8 cellular contexts compared by ENCODE assay signal in genomic region chr2:55419236-55419513, GRCh38. TPM values are rescaled to one million over a fixed set of nuclear protein-coding genes. Genes with fewer than 3 reads are reported as not detected.
DNase-seq lines count a peak whose midpoint lies in the region; ATAC-seq and TF ChIP-seq lines count a peak whose summit lies in the region.

No MANE protein-coding gene starts in this region.

- no peak for TF ChIP-seq EP300 in transverse colon (IDR thresholded peaks at IDR 0.05; ENCODE audit: low read depth)

- intact Hi-C loops in mucosa of descending colon (cut with DNase I, micrococcal nuclease) (no loop called here), transverse colon (cut with DNase I; ENCODE audit: low total_unique reads) (no loop called here)

- peaks cover 40% of the 10 kb centered on the region for H3K36me3 ChIP-seq in DOHH2 (ENCODE audit: control insufficient read depth, low read length)
- H3K36me3 ChIP-seq in endodermal cell (ENCODE audit: control insufficient read depth, insufficient read depth, low read length), result no peaks in the 10 kb centered on the region
- H3K36me3 ChIP-seq in mucosa of descending colon (ENCODE audit: low read depth), result no peaks in the 10 kb centered on the region
- H3K36me3 ChIP-seq in transverse colon, result no peaks in the 10 kb centered on the region

- CTCF ChIA-PET in T-cell (lab: Charles Lee), result no interaction called here

- TF ChIP-seq CTCF in DOHH2 (IDR thresholded peaks at IDR 0.05; ENCODE audit: low read depth, low read length, poor library complexity, severe bottlenecking) (no peak), endodermal cell (conservative IDR thresholded peaks at IDR 0.05) (no peak), mucosa of descending colon (IDR thresholded peaks at IDR 0.05) (no peak), transverse colon (IDR thresholded peaks at IDR 0.05) (no peak)

- no peak for TF ChIP-seq POLR2A in transverse colon (IDR thresholded peaks at IDR 0.05)

- POLR2A ChIA-PET in T-cell (lab: Charles Lee), result no interaction called here

- H3K4me1 ChIP-seq in DOHH2 (ENCODE audit: control insufficient read depth, low read length) (peaks cover 55% of the 10 kb centered on the region), endodermal cell (ENCODE audit: control insufficient read depth, insufficient read depth, low read length) (no peaks in the 10 kb centered on the region), mucosa of descending colon (ENCODE audit: low read depth) (peaks cover 5% of the 10 kb centered on the region), transverse colon (peaks cover 2 to 18% (median 11%) of the 10 kb centered on the region in 4 donors)

- no peaks in the 10 kb centered on the region for H3K9me2 ChIP-seq in DOHH2 (replicated peaks; ENCODE audit: control insufficient read depth, low read length)

- H3K27me3 Mint-ChIP-seq in T-cell (peaks cover 4% of the 10 kb centered on the region in 2 donors), endodermal cell (ENCODE audit: insufficient read depth) (no peaks in the 10 kb centered on the region)

- H3K27me3 ChIP-seq in DOHH2 (ENCODE audit: control insufficient read depth, low read length) (no peaks in the 10 kb centered on the region), endodermal cell (ENCODE audit: control insufficient read depth, insufficient read depth, low read length, poor library complexity, severe bottlenecking) (no peaks in the 10 kb centered on the region), transverse colon (no peaks in the 10 kb centered on the region)

- H3K4me1 Mint-ChIP-seq in T-cell (peaks cover 29 to 41% (median 40%) of the 10 kb centered on the region in 3 donors), endodermal cell (peaks cover 13% of the 10 kb centered on the region)

- ATAC-seq in HG03039 (IDR thresholded peaks at IDR 0.05; ENCODE audit: unreplicated experiment), result peak; percentile 2
- ATAC-seq in T-cell (replicated peaks in 1 of 4), result peak; percentile 2 to 16 (median 4)
- peak; percentile 5 for ATAC-seq in mucosa of descending colon
- no peak for ATAC-seq in HG02678 (IDR thresholded peaks at IDR 0.05; ENCODE audit: unreplicated experiment)

- H3K9me3 Mint-ChIP-seq in T-cell (no peaks in the 10 kb centered on the region), endodermal cell (no peaks in the 10 kb centered on the region)

- H3K9me3 ChIP-seq in DOHH2 (ENCODE audit: control insufficient read depth, insufficient read depth, low read length) (no peaks in the 10 kb centered on the region), endodermal cell (ENCODE audit: control insufficient read depth, low read length) (no peaks in the 10 kb centered on the region), mucosa of descending colon (no peaks in the 10 kb centered on the region), transverse colon (no peaks in the 10 kb centered on the region)

- in situ Hi-C loops in transverse colon (cut with MboI; ENCODE audit: low pct_ligation_motif_present in 1 of 4, low pct_unique_long_range_greater_than_20kb in 1 of 4, low sequenced_read_pairs in 3 of 4), result no loop called here

- peak overlapping the region; percentile 85 to 91 (median 87) for H3K4me3 Mint-ChIP-seq in T-cell
- peak overlapping the region; percentile 92 for H3K4me3 Mint-ChIP-seq in endodermal cell

- peak overlapping the region; percentile 72 for H3K9ac ChIP-seq in endodermal cell (ENCODE audit: extremely low read depth, low read length, poor library complexity, severe bottlenecking)

- 0 out of 2 replicates have a peak, but pooled peaks cover 6% of the 10 kb centered on the region for H4K20me1 ChIP-seq in DOHH2 (ENCODE audit: control insufficient read depth, insufficient read depth, low read depth, low read length)

- WGBS in endodermal cell (ENCODE audit: insufficient coverage in 1 of 2, insufficient read length in 1 of 2), 2 experiments, result 0% methylated on average over 14 of the region's 14 CpGs
- 7% methylated on average over 14 of the region's 14 CpGs; no CpG with 5 or more reads in 1 of the 2 donors for WGBS in transverse colon (ENCODE audit: low coverage in 1 of 2), 2 donors

- H3K4me2 ChIP-seq in DOHH2 (ENCODE audit: low read length), result peak overlapping the region; percentile 68

- DNase-seq in T-cell (peak in 1 of 34 experiments; percentile 2), endodermal cell (no peak), mucosa of descending colon (peak in 1 of 3 donors; percentile 16), transverse colon (peak; percentile 24), OCI-M2 (lab: John Stamatoyannopoulos, UW; ENCODE audit: unreplicated experiment) (no peak)

- peak overlapping the region; percentile 70 for H3K27ac ChIP-seq in DOHH2 (ENCODE audit: low read depth, low read length)
- H3K27ac ChIP-seq in endodermal cell (ENCODE audit: low read depth, low read length), result peak overlapping the region; percentile 91
- H3K27ac ChIP-seq in transverse colon, result peak overlapping the region; percentile 83 to 92 (median 90)

- H3K27ac Mint-ChIP-seq in T-cell (peak overlapping the region; percentile 89 to 91), endodermal cell (peak overlapping the region; percentile 93)

- no peaks in the 10 kb centered on the region for H3K36me3 Mint-ChIP-seq in T-cell
- no peaks in the 10 kb centered on the region for H3K36me3 Mint-ChIP-seq in endodermal cell (ENCODE audit: low read depth)

- H3K4me3 ChIP-seq in DOHH2 (ENCODE audit: low read length) (peak overlapping the region; percentile 85), endodermal cell (ENCODE audit: low read length) (peak overlapping the region; percentile 92), mucosa of descending colon (peak overlapping the region; percentile 25), transverse colon (peak overlapping the region; percentile 63 to 75 (median 68))

- H3K79me2 ChIP-seq in DOHH2 (ENCODE audit: control insufficient read depth, low read length), result peaks cover 54% of the 10 kb centered on the region

- peaks cover 6% of the 10 kb centered on the region for H3F3A ChIP-seq in DOHH2 (ENCODE audit: control insufficient read depth, insufficient read depth)

RNA-seq across cellular contexts. Expression of gene CCDC88A, which starts 0.5 kb away (rescaled TPM):
- total RNA-seq in T-cell (10 to 100 TPM; 13.2 to 15.7 (median 14.3) TPM), endodermal cell (10 to 100 TPM; 84.2 to 88.4 TPM), mucosa of descending colon (10 to 100 TPM in 2 of 3 donors, 1 to 10 TPM in 1; 7.0 to 29.7 (median 14.4) TPM), transverse colon (10 to 100 TPM in 3 of 4 donors, 1 to 10 TPM in 1; 8.6 to 33.7 (median 19.7) TPM)
- 65.0 TPM for polyA plus RNA-seq in endodermal cell (2013, experiment 1 of 2)
- 76.1 TPM for polyA plus RNA-seq in endodermal cell (2013, experiment 2 of 2)

Comparison
In these comparisons a context has a peak if more than half of its experiments do, and no peak if none do; other contexts are left out.
1. H3K4me3 ChIP-seq: peak in every context shown above with its lines; median percentile 92 in endodermal cell; 85 in DOHH2; 68 in transverse colon; 25 in mucosa of descending colon.